12 cellular contexts compared by ENCODE assay signal in the genomic region with DNA sequence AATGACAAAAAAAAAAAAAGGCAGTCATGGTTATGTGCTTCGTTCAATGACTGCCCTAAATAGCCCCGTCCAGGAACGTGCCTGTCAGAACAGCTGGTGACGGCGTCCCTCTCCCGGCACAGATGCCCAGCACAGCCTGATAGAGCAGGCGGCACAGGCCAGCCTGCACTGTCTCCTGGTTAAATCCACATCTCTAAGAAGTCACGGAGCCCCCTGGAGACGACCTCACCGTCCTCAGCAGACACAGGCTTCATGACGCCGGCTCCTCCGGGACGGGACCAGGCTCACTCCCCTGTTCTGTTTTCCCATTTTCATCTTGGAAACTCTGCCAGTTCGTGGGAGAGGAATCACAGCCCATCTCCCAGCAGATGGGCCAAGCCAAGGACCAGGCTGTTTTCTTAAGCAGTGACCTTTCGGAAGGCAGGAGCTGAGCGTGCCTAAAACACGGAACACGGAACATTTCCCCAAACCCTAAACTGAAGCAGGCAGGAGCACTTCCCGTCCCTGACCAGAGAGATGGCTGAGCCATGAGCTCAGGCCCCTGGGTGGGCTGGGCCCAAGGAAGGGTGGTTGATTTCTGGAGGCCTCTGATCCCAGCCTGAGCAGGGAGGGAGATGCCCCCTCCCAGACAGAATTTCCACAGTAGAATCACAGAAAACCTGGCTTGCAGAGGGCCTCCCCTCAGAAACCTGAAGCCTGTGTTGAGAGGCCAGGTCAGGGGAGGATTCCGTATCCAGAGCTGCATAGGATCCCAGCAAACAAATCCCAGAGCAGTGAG. TPM values are rescaled to one million over a fixed set of nuclear protein-coding genes. Genes with fewer than 3 reads are reported as not detected.
A peak's percentile ranks its signal among the peaks of the same experiment; 100 is the strongest.
DNase-seq lines count a peak whose midpoint lies in the region; TF ChIP-seq lines count a peak whose summit lies in the region.
"Had no signal": no experiment of that assay in that cellular context is flagged by ENCODE, and none has a peak within 500 bp of the region (broad histone marks: within the 10 kb centered on the region; RNA-seq: fewer than 3 reads in every experiment).

No MANE protein-coding gene starts in this region.

- H3K4me3 Mint-ChIP-seq in mesothelial cell of epicardium, result peak overlapping the region; percentile 26
- H3K4me3 Mint-ChIP-seq: activated T-cell treated with anti-CD3 and anti-CD28 coated beads, Interleukin-2, amount 50 U/mL, for 72 hours; stimulated activated effector memory CD8-positive, alpha-beta T cell treated with anti-CD3 and anti-CD28 coated beads, Interleukin-12 subunit alpha, Interleukin-12 subunit beta, amount 100 ng/mL, for 72 hours had no signal

- peaks cover 49% of the 10 kb centered on the region for H3K4me1 Mint-ChIP-seq in mesothelial cell of epicardium
- H3K4me1 Mint-ChIP-seq: stimulated activated effector memory CD8-positive, alpha-beta T cell treated with anti-CD3 and anti-CD28 coated beads, Interleukin-12 subunit alpha, Interleukin-12 subunit beta, amount 100 ng/mL, for 72 hours had no signal

- H3K27me3 ChIP-seq in esophagus squamous epithelium (no peaks in the 10 kb centered on the region), smooth muscle cell (ENCODE audit: low read depth) (peaks cover 8% of the 10 kb centered on the region)

- WGBS in esophagus squamous epithelium, 2 donors, result 68 to 74% methylated on average over 8 to 14 of the region's 21 CpGs
- 61% methylated on average over 21 of the region's 21 CpGs for WGBS in smooth muscle cell (ENCODE audit: low lambda C conversion rate)

- H3K4me3 ChIP-seq in esophagus squamous epithelium (peak overlapping the region in 3 of 4 donors; percentile 8 to 49 (median 23)), smooth muscle cell (no peak overlapping the region)

- H3K79me2 ChIP-seq in smooth muscle cell (ENCODE audit: low read depth), result no peaks in the 10 kb centered on the region

- H3K27ac Mint-ChIP-seq in mesothelial cell of epicardium, result peak overlapping the region; percentile 83
- H3K27ac Mint-ChIP-seq: activated T-cell treated with anti-CD3 and anti-CD28 coated beads, Interleukin-2, amount 50 U/mL, for 72 hours; stimulated activated effector memory CD8-positive, alpha-beta T cell treated with anti-CD3 and anti-CD28 coated beads, Interleukin-12 subunit alpha, Interleukin-12 subunit beta, amount 100 ng/mL, for 72 hours had no signal

- H3K4me2 ChIP-seq in smooth muscle cell, result no peak overlapping the region

- no peak for TF ChIP-seq POLR2A in esophagus squamous epithelium (IDR thresholded peaks at IDR 0.05)

- no peak overlapping the region for H3K9ac ChIP-seq in smooth muscle cell (ENCODE audit: low read depth)

- no peaks in the 10 kb centered on the region for H3K36me3 Mint-ChIP-seq in mesothelial cell of epicardium
- H3K36me3 Mint-ChIP-seq: stimulated activated effector memory CD8-positive, alpha-beta T cell treated with anti-CD3 and anti-CD28 coated beads, Interleukin-12 subunit alpha, Interleukin-12 subunit beta, amount 100 ng/mL, for 72 hours had no signal

- intact Hi-C loops in esophagus squamous epithelium (cut with DNase I), result no loop called here

- peaks cover 3 to 44% (median 31%) of the 10 kb centered on the region in 3 donors for H3K4me1 ChIP-seq in esophagus squamous epithelium
- peaks cover 13% of the 10 kb centered on the region for H3K4me1 ChIP-seq in smooth muscle cell (ENCODE audit: low read depth)

- peak overlapping the region; percentile 27 for H2AFZ ChIP-seq in smooth muscle cell (ENCODE audit: low read depth)

- H3K27ac ChIP-seq in esophagus squamous epithelium (peak overlapping the region; percentile 71 to 91 (median 80)), smooth muscle cell (ENCODE audit: low read depth) (no peak overlapping the region)

- H4K20me1 ChIP-seq in smooth muscle cell (ENCODE audit: low read depth), result no peaks in the 10 kb centered on the region

- no peaks in the 10 kb centered on the region for H3F3A ChIP-seq in smooth muscle cell (ENCODE audit: low read depth)

- no peaks in the 10 kb centered on the region for H3K9me3 Mint-ChIP-seq in mesothelial cell of epicardium
- H3K9me3 Mint-ChIP-seq: activated T-cell treated with anti-CD3 and anti-CD28 coated beads, Interleukin-2, amount 50 U/mL, for 72 hours; stimulated activated effector memory CD8-positive, alpha-beta T cell treated with anti-CD3 and anti-CD28 coated beads, Interleukin-12 subunit alpha, Interleukin-12 subunit beta, amount 100 ng/mL, for 72 hours had no signal

- DNase-seq in NCI-H1694 (lab: John Stamatoyannopoulos, UW), result peak; percentile 45
- no peak for DNase-seq in esophagus squamous epithelium (lab: John Stamatoyannopoulos, UW)
- DNase-seq in mesothelial cell of epicardium (ENCODE audit: low spot score in 2 of 2, unreplicated experiment in 2 of 2), result no peak
- no peak for DNase-seq in smooth muscle cell (lab: John Stamatoyannopoulos, UW; ENCODE audit: unreplicated experiment)
- DNase-seq in NCI-H146 treated with DMSO at 0.1 percent for 48 hours (lab: John Stamatoyannopoulos, UW; ENCODE audit: unreplicated experiment), result no peak
- DNase-seq in HCEC 1CT, result no peak
- DNase-seq in T-helper 2 cell, result no peak
- DNase-seq in activated CD8-positive, alpha-beta memory T cell treated with anti-CD3 and anti-CD28 coated beads for 24 hours, result no peak
- DNase-seq: activated T-cell treated with anti-CD3 and anti-CD28 coated beads, Interleukin-2, amount 50 U/mL, for 72 hours; dermis blood vessel endothelial cell; NCI-H1436 had no signal

- H3K9me3 ChIP-seq in esophagus squamous epithelium, result no peaks in the 10 kb centered on the region
- H3K9me3 ChIP-seq in smooth muscle cell (replicated peaks; ENCODE audit: low read depth), result no peaks in the 10 kb centered on the region

- H3K27me3 Mint-ChIP-seq in mesothelial cell of epicardium (ENCODE audit: low read depth), result peaks cover 18% of the 10 kb centered on the region

- no peaks in the 10 kb centered on the region for H3K36me3 ChIP-seq in esophagus squamous epithelium
- no peaks in the 10 kb centered on the region for H3K36me3 ChIP-seq in smooth muscle cell (ENCODE audit: low read depth)

- TF ChIP-seq CTCF in esophagus squamous epithelium (IDR thresholded peaks at IDR 0.05) (no peak), mesothelial cell of epicardium (IDR thresholded peaks at IDR 0.05; ENCODE audit: unreplicated experiment) (no peak), smooth muscle cell (IDR thresholded peaks at IDR 0.05; ENCODE audit: borderline replicate concordance, insufficient read depth, poor library complexity, severe bottlenecking) (no peak)

RNA-seq across cellular contexts. Expression of gene ADCY5, which starts 35.9 kb away (rescaled TPM):
- total RNA-seq in esophagus squamous epithelium, result 10 to 100 TPM in 1 of 4 donors, 1 to 10 TPM in 2, under 1 TPM in 1; 0.72 to 17.4 (median 5.3) TPM
- total RNA-seq in mesothelial cell of epicardium, result 6.8 to 8.4 TPM (median 7.2 TPM) in 3 replicates
- 0.22 and 0.58 TPM in 2 replicates for total RNA-seq in smooth muscle cell
- polyA plus RNA-seq in smooth muscle cell, result 0.11 and 0.50 TPM in 2 replicates
- total RNA-seq: activated T-cell treated with anti-CD3 and anti-CD28 coated beads, Interleukin-2, amount 50 U/mL, for 72 hours had no signal
